Comparison of ENCODE assay signal across 9 cellular contexts in genomic region chr2:129865976-129866375, GRCh38.
"Had no signal": no experiment of that assay in that cellular context is flagged by ENCODE, and none has a peak within 500 bp of the region (broad histone marks: within the 10 kb centered on the region; RNA-seq: fewer than 3 reads in every experiment).

No MANE protein-coding gene starts in this region.

- ATAC-seq: HCT116, K562 had no signal

- H3K27ac ChIP-seq: GM23248, HL-60 had no signal

- H3K4me3 Mint-ChIP-seq: HFFc6 had no signal

- H3K4me1 ChIP-seq: HAP-1 had no signal

- H3K9me3 ChIP-seq: HAP-1 had no signal

- H3K4me3 ChIP-seq: GM23248, HAP-1, K562 had no signal

- DNase-seq: GM23248, GOT3, H7, HFFc6, IMR-90 had no signal

- H3K36me3 ChIP-seq: HAP-1 had no signal

- H3K27ac Mint-ChIP-seq: HFFc6 had no signal
